Comparison of ENCODE assay signal across 8 cellular contexts in the genomic region with DNA sequence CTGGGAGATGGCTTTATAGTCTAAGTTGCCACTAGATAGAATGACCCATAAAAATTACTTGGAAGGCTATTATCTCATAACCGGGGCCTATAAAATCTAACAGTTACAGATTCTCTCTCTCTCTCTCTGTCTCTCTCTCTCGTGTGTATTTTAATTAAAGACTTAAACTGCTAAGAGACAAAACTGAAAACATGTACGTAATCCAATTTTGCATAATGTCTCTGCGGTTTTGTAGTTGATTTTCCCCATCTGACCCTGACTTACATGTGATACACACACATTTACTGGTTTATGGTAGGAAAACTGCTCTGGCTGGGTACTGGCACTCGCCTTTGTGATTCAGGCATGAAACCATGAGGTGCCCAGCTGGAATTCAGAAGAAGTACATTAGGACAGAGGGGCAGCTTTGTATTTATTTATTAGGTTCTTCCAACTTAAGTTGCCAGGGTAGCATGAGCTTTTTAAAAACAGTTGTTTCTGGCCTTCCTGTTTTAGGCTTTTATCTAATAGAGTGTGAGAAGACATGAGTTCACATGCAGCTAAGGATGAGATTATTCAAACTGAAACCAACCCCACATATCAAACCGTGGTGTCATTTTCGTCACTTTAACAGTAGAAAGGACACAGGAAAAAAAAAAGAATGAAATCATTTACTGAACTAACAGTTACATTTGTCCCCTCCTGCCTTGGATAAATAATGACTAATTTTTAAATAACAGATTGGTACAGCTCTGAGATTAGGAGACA.
DNase-seq lines count a peak whose midpoint lies in the region; ATAC-seq lines count a peak whose summit lies in the region.

No MANE protein-coding gene starts in this region.

- peak; percentile 30 for DNase-seq in stimulated activated CD4-positive, alpha-beta T cell treated with anti-CD3 and anti-CD28 coated beads, Interleukin-12 subunit alpha, Interleukin-12 subunit beta, amount 100 ng/mL, for 4 hours
- no peak for DNase-seq in stimulated activated CD4-positive, alpha-beta T cell treated with anti-CD3 and anti-CD28 coated beads, Interleukin-2, amount 100 ng/mL, for 48 hours
- DNase-seq in T-helper 2 cell (peak in 4 of 5 experiments; percentile 31 to 94 (median 60)), epithelial cell of prostate (ENCODE audit: low read depth, low spot score) (peak; percentile 10), ACHN (no peak), mucosa of gallbladder (ENCODE audit: low spot score) (no peak)
- DNase-seq in stimulated activated CD4-positive, alpha-beta T cell treated with anti-CD3 and anti-CD28 coated beads, Interleukin-4, amount 100 ng/mL, for 1 hour = peak; percentile 35

- H3K27ac ChIP-seq in epithelial cell of prostate = no peak overlapping the region

- ATAC-seq in HG03045 (IDR thresholded peaks at IDR 0.05; ENCODE audit: unreplicated experiment) = peak; percentile 75

- in situ Hi-C loops in ACHN (cut with HindIII; ENCODE audit: low pct_ligation_motif_present, low pct_unique_long_range_greater_than_20kb, low sequenced_read_pairs) = no loop called here

Comparison
In these comparisons a context has a peak if more than half of its experiments do, and no peak if none do; other contexts are left out.
1. DNase-seq: peak in stimulated activated CD4-positive, alpha-beta T cell treated with anti-CD3 and anti-CD28 coated beads, Interleukin-12 subunit alpha, Interleukin-12 subunit beta, amount 100 ng/mL, for 4 hours (single experiment), T-helper 2 cell (4 of 5), epithelial cell of prostate (single experiment) and stimulated activated CD4-positive, alpha-beta T cell treated with anti-CD3 and anti-CD28 coated beads, Interleukin-4, amount 100 ng/mL, for 1 hour (single experiment); none in stimulated activated CD4-positive, alpha-beta T cell treated with anti-CD3 and anti-CD28 coated beads, Interleukin-2, amount 100 ng/mL, for 48 hours (0 of 2), ACHN (single experiment) and mucosa of gallbladder (single experiment).